Comparison of ENCODE assay signal across 8 cellular contexts in the genomic region with DNA sequence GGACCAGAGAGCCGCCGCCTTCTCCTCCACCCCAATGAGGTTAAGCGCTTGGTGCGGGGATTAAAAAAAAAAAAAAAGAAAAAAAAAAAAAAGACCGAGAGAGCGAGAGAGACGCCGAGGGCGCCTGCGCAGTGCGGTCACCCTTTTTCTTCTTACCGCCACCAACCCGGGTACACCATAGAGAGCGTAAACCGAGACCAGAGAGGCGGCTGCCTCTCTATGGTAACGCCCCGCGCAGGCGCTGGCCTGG. TPM values are rescaled to one million over a fixed set of nuclear protein-coding genes. Genes with fewer than 3 reads are reported as not detected.
DNase-seq lines count a peak whose midpoint lies in the region; ATAC-seq, FAIRE-seq and TF ChIP-seq lines count a peak whose summit lies in the region.

Gene CLASP1 (minus strand): TSS at position 61 of the 250 bp plus-strand sequence. CDS start 43,567 bp downstream, outside the sequence.

- no peaks in the 10 kb centered on the region for H3K27me3 ChIP-seq in H1 (replicated peaks in 1 of 4; ENCODE audit: control insufficient read depth in 3 of 4, extremely low read depth in 1 of 4, insufficient read depth in 3 of 4, low read length in 3 of 4)

- no peak for TF ChIP-seq RAD21 in H1 (IDR thresholded peaks at IDR 0.05 in 1 of 2, conservative IDR thresholded peaks at IDR 0.05 in 1 of 2; ENCODE audit: low read depth in 2 of 2, low read length in 2 of 2)

- peak within 1 kb of the TSS; percentile 91 for H3K4me3 Mint-ChIP-seq in activated CD8-positive, alpha-beta memory T cell treated with anti-CD3 and anti-CD28 coated beads, Interleukin-2, amount 10 ng/mL, durations not matched to agents 7 days and 5 days
- H3K4me3 Mint-ChIP-seq in memory B cell: peak within 1 kb of the TSS; percentile 98

- peaks cover 60% of the 10 kb centered on the region for H3K4me1 Mint-ChIP-seq in activated CD8-positive, alpha-beta memory T cell treated with anti-CD3 and anti-CD28 coated beads, Interleukin-2, amount 10 ng/mL, durations not matched to agents 7 days and 5 days
- peaks cover 30% of the 10 kb centered on the region for H3K4me1 Mint-ChIP-seq in memory B cell

- H2BK20ac ChIP-seq in H1 (ENCODE audit: low read length): 0 out of 2 replicates have a peak within 1 kb of the TSS, but pooled peaks have one; percentile 73

- no peak for TF ChIP-seq EP300 in H1 (IDR thresholded peaks at IDR 0.05; ENCODE audit: borderline replicate concordance in 1 of 2, low read depth in 2 of 2, low read length in 2 of 2)

- H2BK12ac ChIP-seq in H1 (ENCODE audit: low read depth, low read length): no peak within 1 kb of the TSS; the same call in 1 of the 2 replicates

- no peak within 1 kb of the TSS for H2BK120ac ChIP-seq in H1 (replicated peaks; ENCODE audit: low read depth, low read length)

- no peaks in the 10 kb centered on the region for H3K27me3 Mint-ChIP-seq in activated CD8-positive, alpha-beta memory T cell treated with anti-CD3 and anti-CD28 coated beads, Interleukin-2, amount 10 ng/mL, durations not matched to agents 7 days and 5 days
- no peaks in the 10 kb centered on the region for H3K27me3 Mint-ChIP-seq in memory B cell

- CTCF ChIA-PET in activated CD8-positive, alpha-beta memory T cell treated with anti-CD3 and anti-CD28 coated beads, Interleukin-2, amount 10 ng/mL, durations not matched to agents 7 days and 5 days (lab: Charles Lee): interaction anchor here (0.9 to 4.0 kb wide), 7 partner anchors 15 to 118 kb away, joined by 3 to 33 read pairs (median 4); partner anchors contain the start of genes NIFK and RNU4ATAC
- CTCF ChIA-PET in H1 (lab: Charles Lee; ENCODE audit: partially characterized antibody): interaction anchor here (1.0 to 2.7 kb wide), 4 partner anchors 9 to 117 kb away, joined by 3 to 7 read pairs (median 4); no protein-coding TSS in a partner anchor

- H3K36me3 ChIP-seq in H1 (ENCODE audit: control insufficient read depth in 2 of 4, insufficient read depth in 4 of 4, low read length in 3 of 4): no peaks in the 10 kb centered on the region

- peak within 1 kb of the TSS; percentile 77 to 91 (median 82) for H3K4me3 ChIP-seq in H1 (ENCODE audit: extremely low read depth in 1 of 4, insufficient read depth in 2 of 4, low read depth in 3 of 4, low read length in 4 of 4)

- H3K27ac Mint-ChIP-seq in activated CD8-positive, alpha-beta memory T cell treated with anti-CD3 and anti-CD28 coated beads, Interleukin-2, amount 10 ng/mL, durations not matched to agents 7 days and 5 days: peak within 1 kb of the TSS; percentile 99
- H3K27ac Mint-ChIP-seq in memory B cell: peak within 1 kb of the TSS; percentile 98

- peak within 1 kb of the TSS; percentile 93 for H3K18ac ChIP-seq in H1 (ENCODE audit: extremely low read depth, low read length)

- no peaks in the 10 kb centered on the region for H3K9me3 Mint-ChIP-seq in activated CD8-positive, alpha-beta memory T cell treated with anti-CD3 and anti-CD28 coated beads, Interleukin-2, amount 10 ng/mL, durations not matched to agents 7 days and 5 days (ENCODE audit: low read depth)
- no peaks in the 10 kb centered on the region for H3K9me3 Mint-ChIP-seq in memory B cell

- H3K36me3 Mint-ChIP-seq in activated CD8-positive, alpha-beta memory T cell treated with anti-CD3 and anti-CD28 coated beads, Interleukin-2, amount 10 ng/mL, durations not matched to agents 7 days and 5 days: peaks cover 37% of the 10 kb centered on the region
- peaks cover 7% of the 10 kb centered on the region for H3K36me3 Mint-ChIP-seq in memory B cell

- H3K27ac ChIP-seq in H1 (ENCODE audit: low read depth, low read length): peak within 1 kb of the TSS; percentile 81

- peak within 1 kb of the TSS; percentile 85 for H4K5ac ChIP-seq in H1 (ENCODE audit: insufficient read length, low read depth, low read length)

- H3K4me1 ChIP-seq in H1 (replicated peaks in 1 of 4; ENCODE audit: control insufficient read depth in 3 of 4, insufficient read depth in 4 of 4, low read length in 3 of 4): peaks cover 0 to 5% (median 2%) of the 10 kb centered on the region in 4 experiments; a peak in 3 of 7 replicates

- peaks cover 8% of the 10 kb centered on the region for H3K23me2 ChIP-seq in H1 (ENCODE audit: low read depth, low read length)

- peak in 1 of 2 experiments; percentile 59; a peak in 1 of 3 replicates for TF ChIP-seq POLR2A in H1 (IDR thresholded peaks at IDR 0.05; ENCODE audit: control extremely low read depth in 1 of 2, low read depth in 2 of 2, low read length in 2 of 2)

- H2AK5ac ChIP-seq in H1 (ENCODE audit: low read depth, low read length): no peak within 1 kb of the TSS; the same call in 1 of the 2 replicates

- ATAC-seq in GM19452 (IDR thresholded peaks at IDR 0.05; ENCODE audit: unreplicated experiment) (peak; percentile 90), HG03571 (IDR thresholded peaks at IDR 0.05; ENCODE audit: unreplicated experiment) (peak; percentile 91), memory B cell (ENCODE audit: low read depth) (peak; percentile 93)
- peak; percentile 93 for ATAC-seq in activated CD8-positive, alpha-beta memory T cell treated with anti-CD3 and anti-CD28 coated beads, Interleukin-2, amount 10 ng/mL, durations not matched to agents 7 days and 5 days

- H4K8ac ChIP-seq in H1 (ENCODE audit: extremely low read depth, insufficient read depth, low read length): peak within 1 kb of the TSS; percentile 95

- H3K23ac ChIP-seq in H1 (ENCODE audit: insufficient read length): no peak within 1 kb of the TSS

- no peaks in the 10 kb centered on the region for H3K9me3 ChIP-seq in H1 (ENCODE audit: insufficient read depth in 2 of 2, low read depth in 1 of 2, low read length in 1 of 2)

- no peak within 1 kb of the TSS for H3K14ac ChIP-seq in H1 (ENCODE audit: insufficient read length)

- H3K4ac ChIP-seq in H1 (replicated peaks; ENCODE audit: insufficient read length, low read depth, low read length): peak within 1 kb of the TSS; percentile 25

- no peak for FAIRE-seq in H1 (lab: Jason Lieb, UNC)

- H2BK5ac ChIP-seq in H1 (ENCODE audit: low read depth, low read length): peak within 1 kb of the TSS; percentile 85

- 1% methylated on average over 17 of the region's 20 CpGs; no CpG with 5 or more reads in 1 of the 2 experiments for WGBS in H1 (ENCODE audit: extremely low coverage in 1 of 2, insufficient coverage in 1 of 2, insufficient read length in 1 of 2, insufficient replicate concordance in 2 of 2, low coverage in 1 of 2, low lambda C conversion rate in 2 of 2, missing lambda C conversion rate in 1 of 2), 2 experiments

- H4K20me1 ChIP-seq in H1 (replicated peaks in 1 of 2; ENCODE audit: control insufficient read depth in 1 of 2, insufficient read depth in 2 of 2, low read length in 2 of 2): peaks cover 3 to 5% of the 10 kb centered on the region in 2 experiments

- peaks cover 7% of the 10 kb centered on the region for H3K79me1 ChIP-seq in H1 (ENCODE audit: low read depth, low read length)

- peak within 1 kb of the TSS; percentile 73 for H2AFZ ChIP-seq in H1 (ENCODE audit: low read length)

- H3K79me2 ChIP-seq in H1 (ENCODE audit: control insufficient read depth in 1 of 2, insufficient read depth in 2 of 2, low read length in 2 of 2): peaks cover 14 to 54% of the 10 kb centered on the region in 2 experiments

- POLR2A ChIA-PET in H1 (lab: Charles Lee; ENCODE audit: partially characterized antibody): interaction anchor here (0.6 to 4.7 kb wide), 22 partner anchors 9 to 177 kb away, joined by 3 to 42 read pairs (median 4); partner anchors contain the start of genes NIFK and RNU4ATAC

- H4K91ac ChIP-seq in H1 (replicated peaks; ENCODE audit: insufficient read length, low read length): peak within 1 kb of the TSS; percentile 42

- peak; percentile 99 for DNase-seq in CD1c-positive myeloid dendritic cell (ENCODE audit: extremely low spot score)
- peak; percentile 98 for DNase-seq in NOMO-1 (lab: John Stamatoyannopoulos, UW; ENCODE audit: unreplicated experiment in 2 of 2)
- DNase-seq in activated CD8-positive, alpha-beta memory T cell treated with anti-CD3 and anti-CD28 coated beads, Interleukin-2, amount 10 ng/mL, durations not matched to agents 7 days and 5 days: peak; percentile 97
- peak; percentile 91 for DNase-seq in H1 (ENCODE audit: low read depth in 1 of 2, low spot score in 2 of 2)
- peak in 1 of 2 donors; percentile 92 for DNase-seq in memory B cell (ENCODE audit: low spot score in 2 of 2)
- DNase-seq in stimulated activated CD8-positive, alpha-beta memory T cell treated with anti-CD3 and anti-CD28 coated beads, Interleukin-15, amount 100 ng/mL, for 1 hour (ENCODE audit: low read depth): peak; percentile 89

- H3K9ac ChIP-seq in H1 (replicated peaks in 1 of 4; ENCODE audit: extremely low read depth in 1 of 4, low read depth in 3 of 4, low read length in 3 of 4): peak within 1 kb of the TSS; percentile 81 to 96 (median 85)

- peak within 1 kb of the TSS; percentile 84 for H3K56ac ChIP-seq in H1 (replicated peaks; ENCODE audit: insufficient read length, low read depth, low read length)

- TF ChIP-seq CTCF in H1 (IDR thresholded peaks at IDR 0.05; ENCODE audit: control extremely low read depth in 1 of 3, insufficient read depth in 1 of 3, low read depth in 1 of 3, low read length in 3 of 3): no peak

- peak within 1 kb of the TSS; percentile 83 to 98 for H3K4me2 ChIP-seq in H1 (ENCODE audit: insufficient read depth in 1 of 2, low read depth in 2 of 2, low read length in 2 of 2)

- no peak within 1 kb of the TSS for H2BK15ac ChIP-seq in H1 (ENCODE audit: low read length)

TF ChIP-seq in H1, 55 proteins besides CTCF, POLR2A, EP300 and RAD21:
- TF ChIP-seq CHD1 (IDR thresholded peaks at IDR 0.05; ENCODE audit: low read depth, low read length) (no peak), SP2 (IDR thresholded peaks at IDR 0.05; ENCODE audit: low read length) (peak; percentile 81), NRF1 (IDR thresholded peaks at IDR 0.05; ENCODE audit: low read depth, low read length) (peak; percentile 85)

RNA-seq across cellular contexts. Expression of gene CLASP1, which starts in this region (rescaled TPM):
- total RNA-seq in activated CD8-positive, alpha-beta memory T cell treated with anti-CD3 and anti-CD28 coated beads, Interleukin-2, amount 10 ng/mL, durations not matched to agents 7 days and 5 days: 10 to 100 TPM; 62.3 to 76.1 TPM
- total RNA-seq in H1 (2021; fragmentation: NEBNext Ultra II Directional; extraction: Animal tissue kit (Norgen Biotek cat#: 25700)): 44.3 and 53.9 TPM in 2 replicates
- 7.3 and 9.2 TPM in 2 replicates for polyA plus RNA-seq in H1 (2011; rRNA removed)
- polyA plus RNA-seq in H1 (2011; cell fraction: cytosol; rRNA removed): 8.6 TPM
- polyA plus RNA-seq in H1 (2011; cell fraction: nucleus; rRNA removed): 24.5 TPM
- polyA plus RNA-seq in H1 (2012, experiment 1 of 2): 21.2 to 29.0 TPM (median 25.5 TPM) in 4 replicates
- 1.3 TPM for polyA plus RNA-seq in H1 (2012, experiment 2 of 2)
- 15.6 TPM for polyA plus RNA-seq in H1 (2013, experiment 1 of 2)
- 14.2 TPM for polyA plus RNA-seq in H1 (2013, experiment 2 of 2)
- 47.6 and 48.5 TPM in 2 replicates for polyA minus RNA-seq in H1 (2011; rRNA and poly(A)+ RNA removed)
- 27.3 TPM for polyA minus RNA-seq in H1 (2011; cell fraction: cytosol; rRNA and poly(A)+ RNA removed)
- 147 TPM for polyA minus RNA-seq in H1 (2011; cell fraction: nucleus; rRNA and poly(A)+ RNA removed)
